Comparison of ENCODE assay signal across 24 cellular contexts in the genomic region with DNA sequence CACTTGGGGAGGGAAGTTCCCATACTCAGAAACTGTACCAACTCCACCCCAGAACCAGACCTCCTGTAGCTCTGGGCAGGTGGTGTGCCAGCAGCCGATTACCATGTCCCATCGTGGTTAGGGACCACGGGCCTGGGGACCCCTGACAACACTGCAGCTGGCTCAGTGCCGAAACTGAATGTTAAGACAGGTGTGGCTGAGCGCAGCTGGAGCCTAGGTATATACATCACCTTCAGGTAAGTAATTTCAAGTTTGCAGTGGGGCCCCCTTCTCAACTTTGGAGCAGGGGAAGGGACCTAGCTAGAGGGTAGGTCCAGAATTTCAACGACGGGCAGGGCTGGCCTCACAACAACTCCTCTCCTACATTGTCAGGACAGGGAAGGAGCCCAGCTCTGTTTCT. TPM values are rescaled to one million over a fixed set of nuclear protein-coding genes. Genes with fewer than 3 reads are reported as not detected.
DNase-seq lines count a peak whose midpoint lies in the region; ATAC-seq and TF ChIP-seq lines count a peak whose summit lies in the region.
"Had no signal": no experiment of that assay in that cellular context is flagged by ENCODE, and none has a peak within 500 bp of the region (broad histone marks: within the 10 kb centered on the region; RNA-seq: fewer than 3 reads in every experiment).

No MANE protein-coding gene starts in this region.

- CTCF ChIA-PET in WTC11 (lab: Charles Lee), result interaction anchor here (1.9 to 2.8 kb wide), 2 partner anchors 17 to 287 kb away, joined by 5 to 15 read pairs; no protein-coding TSS in a partner anchor

- TF ChIP-seq POLR2A in esophagus muscularis mucosa (IDR thresholded peaks at IDR 0.05; ENCODE audit: low read depth), result no peak

- no peaks in the 10 kb centered on the region for H3K27me3 Mint-ChIP-seq in WTC11 (ENCODE audit: low read depth)
- no peaks in the 10 kb centered on the region for H3K27me3 Mint-ChIP-seq in progenitor cell of endocrine pancreas
- H3K27me3 Mint-ChIP-seq: activated CD4-positive, alpha-beta T cell treated with anti-CD3 and anti-CD28 coated beads for 36 hours; CD4-positive, CD25-positive, alpha-beta regulatory T cell; dendritic cell treated with granulocyte-macrophage colony-stimulating factor and Interleukin-4, amounts not matched to agents 40 ng/mL and 50 ng/mL, for 4 days; naive B cell; stimulated activated naive CD8-positive, alpha-beta T cell treated with anti-CD3 and anti-CD28 coated beads, Interleukin-15, Interleukin-2, amounts not matched to agents 100 ng/mL and 50 ng/mL, for 24 hours had no signal

- H3K27ac ChIP-seq in esophagus muscularis mucosa (replicated peaks in 1 of 4) (peak overlapping the region in 3 of 4 donors; percentile 44 to 80 (median 59)), aorta (ENCODE audit: low read depth in 1 of 2, low read length in 2 of 2) (peak overlapping the region; percentile 8 to 81)
- H3K27ac ChIP-seq: right atrium auricular region had no signal

- H3K36me3 ChIP-seq in esophagus muscularis mucosa (peaks cover 0 to 52% (median 48%) of the 10 kb centered on the region in 4 donors), aorta (ENCODE audit: control insufficient read depth in 1 of 2, insufficient read depth in 2 of 2, low read length in 1 of 2) (peaks cover 0 to 2% of the 10 kb centered on the region in 2 donors)

- H3K4me3 Mint-ChIP-seq in WTC11 (no peak overlapping the region), progenitor cell of endocrine pancreas (ENCODE audit: low read depth) (no peak overlapping the region)
- H3K4me3 Mint-ChIP-seq: activated CD4-positive, alpha-beta T cell treated with anti-CD3 and anti-CD28 coated beads for 36 hours; activated naive CD4-positive, alpha-beta T cell treated with anti-CD3 and anti-CD28 coated beads for 36 hours; CD4-positive, CD25-positive, alpha-beta regulatory T cell; dendritic cell treated with granulocyte-macrophage colony-stimulating factor and Interleukin-4, amounts not matched to agents 40 ng/mL and 50 ng/mL, for 4 days; naive B cell; stimulated activated naive CD8-positive, alpha-beta T cell treated with anti-CD3 and anti-CD28 coated beads, Interleukin-15, Interleukin-2, amounts not matched to agents 100 ng/mL and 50 ng/mL, for 24 hours; T-helper 1 cell treated with Interleukin-12 subunit alpha and Interleukin-12 subunit beta and Interleukin-4 antibody, amounts not matched to agents 30 μg/mL and 1 μg/mL, for 36 hours had no signal

- H3K4me1 ChIP-seq in esophagus muscularis mucosa (peaks cover 12 to 32% (median 30%) of the 10 kb centered on the region in 4 donors), aorta (ENCODE audit: control insufficient read depth in 1 of 2, insufficient read depth in 2 of 2, low read length in 2 of 2) (peaks cover 0 to 9% of the 10 kb centered on the region in 2 donors)

- H3K9me3 Mint-ChIP-seq in WTC11, result no peaks in the 10 kb centered on the region
- no peaks in the 10 kb centered on the region for H3K9me3 Mint-ChIP-seq in progenitor cell of endocrine pancreas (ENCODE audit: low read depth)
- H3K9me3 Mint-ChIP-seq: activated naive CD4-positive, alpha-beta T cell treated with anti-CD3 and anti-CD28 coated beads for 36 hours; CD4-positive, CD25-positive, alpha-beta regulatory T cell; dendritic cell treated with granulocyte-macrophage colony-stimulating factor and Interleukin-4, amounts not matched to agents 40 ng/mL and 50 ng/mL, for 4 days; naive B cell; stimulated activated naive CD8-positive, alpha-beta T cell treated with anti-CD3 and anti-CD28 coated beads, Interleukin-15, Interleukin-2, amounts not matched to agents 100 ng/mL and 50 ng/mL, for 24 hours; T-helper 1 cell treated with Interleukin-12 subunit alpha and Interleukin-12 subunit beta and Interleukin-4 antibody, amounts not matched to agents 30 μg/mL and 1 μg/mL, for 36 hours had no signal

- DNase-seq in WTC11 (ENCODE audit: low spot score) (no peak), esophagus muscularis mucosa (ENCODE audit: extremely low spot score) (no peak), progenitor cell of endocrine pancreas (ENCODE audit: low spot score, unreplicated experiment) (no peak), aorta (peak in 1 of 2 donors; percentile 67), glomerular visceral epithelial cell (ENCODE audit: extremely low spot score) (no peak), cortex of kidney (lab: John Stamatoyannopoulos, UW) (no peak)
- DNase-seq: activated CD4-positive, alpha-beta T cell treated with anti-CD3 and anti-CD28 coated beads for 36 hours; activated CD8-positive, alpha-beta memory T cell treated with anti-CD3 and anti-CD28 coated beads for 24 hours; activated naive CD4-positive, alpha-beta T cell treated with anti-CD3 and anti-CD28 coated beads for 36 hours; activated T-cell treated with anti-CD3 and anti-CD28 coated beads, Interleukin-2, amount 50 U/mL, for 1 hour; amniotic stem cell; CD4-positive, CD25-positive, alpha-beta regulatory T cell; KBM-7; left colon; mesendoderm; naive B cell; NCI-H146; NK-92 treated with Interleukin-12 subunit alpha and Interleukin-12 subunit beta, amount 100 ng/mL, for 24 hours; transverse colon had no signal

- WGBS in esophagus muscularis mucosa, result 90% methylated on average over 5 of the region's 7 CpGs
- 81 to 86% methylated on average over 7 of the region's 7 CpGs for WGBS in aorta, 2 donors

- intact Hi-C loops in esophagus muscularis mucosa (cut with DNase I), result loop anchor here (5.0 kb wide), 1 partner anchor 65 kb away; no protein-coding TSS in a partner anchor
- intact Hi-C loops in aorta (cut with DNase I), result loop anchor here in 1 of 2 donors (5.0 kb wide), 1 partner anchor 70 kb away; the partner anchor contains the start of genes DEPDC5 and PRR14L

- H3K4me1 Mint-ChIP-seq in WTC11 (no peaks in the 10 kb centered on the region; the same call in 1 of the 2 replicates), progenitor cell of endocrine pancreas (ENCODE audit: low read depth) (no peaks in the 10 kb centered on the region)

- TF ChIP-seq EP300 in esophagus muscularis mucosa (IDR thresholded peaks at IDR 0.05), result no peak

- POLR2A ChIA-PET in WTC11 (lab: Charles Lee), result no interaction called here

- no peaks in the 10 kb centered on the region for H3K27me3 ChIP-seq in esophagus muscularis mucosa
- no peaks in the 10 kb centered on the region for H3K27me3 ChIP-seq in aorta (ENCODE audit: control insufficient read depth in 1 of 2, insufficient read depth in 2 of 2, low read length in 1 of 2)
- H3K27me3 ChIP-seq: right atrium auricular region, transverse colon had no signal

- TF ChIP-seq CTCF in WTC11 (IDR thresholded peaks at IDR 0.05) (no peak), esophagus muscularis mucosa (IDR thresholded peaks at IDR 0.05) (no peak), progenitor cell of endocrine pancreas (IDR thresholded peaks at IDR 0.05; ENCODE audit: unreplicated experiment) (no peak)

- H3K4me3 ChIP-seq in esophagus muscularis mucosa (no peak overlapping the region), aorta (ENCODE audit: low read length in 2 of 2) (no peak overlapping the region)
- H3K4me3 ChIP-seq: right atrium auricular region, transverse colon had no signal

- H3K9me3 ChIP-seq in esophagus muscularis mucosa (no peaks in the 10 kb centered on the region), aorta (ENCODE audit: control insufficient read depth, low read length) (no peaks in the 10 kb centered on the region)
- H3K9me3 ChIP-seq: right atrium auricular region, transverse colon had no signal

- H3K27ac Mint-ChIP-seq in WTC11 (0 out of 2 replicates have a peak overlapping the region, but pooled peaks have one; percentile 21), progenitor cell of endocrine pancreas (peak overlapping the region; percentile 38)
- H3K27ac Mint-ChIP-seq: activated CD4-positive, alpha-beta T cell treated with anti-CD3 and anti-CD28 coated beads for 36 hours; dendritic cell treated with granulocyte-macrophage colony-stimulating factor and Interleukin-4, amounts not matched to agents 40 ng/mL and 50 ng/mL, for 4 days; T-helper 1 cell treated with Interleukin-12 subunit alpha and Interleukin-12 subunit beta and Interleukin-4 antibody, amounts not matched to agents 30 μg/mL and 1 μg/mL, for 36 hours had no signal

- no peak for ATAC-seq in WTC11
- ATAC-seq in aorta (ENCODE audit: low FRiP score), result no peak
- no peak for ATAC-seq in HG03342 (IDR thresholded peaks at IDR 0.05; ENCODE audit: unreplicated experiment)
- ATAC-seq: activated CD4-positive, alpha-beta T cell treated with anti-CD3 and anti-CD28 coated beads for 36 hours; left colon had no signal

- H3K36me3 Mint-ChIP-seq in WTC11 (peaks cover 29% of the 10 kb centered on the region), progenitor cell of endocrine pancreas (ENCODE audit: insufficient read depth) (peaks cover 12% of the 10 kb centered on the region)

TF ChIP-seq in WTC11, 78 proteins besides CTCF, POLR2A, EP300 and RAD21 (continues in another document):
- no peak for TF ChIP-seq PREB (CRISPR knock-in tag; IDR thresholded peaks at IDR 0.05; ENCODE audit: borderline replicate concordance)
- no peak for TF ChIP-seq NR1H2 (CRISPR knock-in tag; IDR thresholded peaks at IDR 0.05)
- TF ChIP-seq IRF2 (CRISPR knock-in tag; IDR thresholded peaks at IDR 0.05; ENCODE audit: borderline replicate concordance, low read depth), result no peak
- TF ChIP-seq NR2C2 (CRISPR knock-in tag; IDR thresholded peaks at IDR 0.05), result no peak
- TF ChIP-seq, protein P1, sequence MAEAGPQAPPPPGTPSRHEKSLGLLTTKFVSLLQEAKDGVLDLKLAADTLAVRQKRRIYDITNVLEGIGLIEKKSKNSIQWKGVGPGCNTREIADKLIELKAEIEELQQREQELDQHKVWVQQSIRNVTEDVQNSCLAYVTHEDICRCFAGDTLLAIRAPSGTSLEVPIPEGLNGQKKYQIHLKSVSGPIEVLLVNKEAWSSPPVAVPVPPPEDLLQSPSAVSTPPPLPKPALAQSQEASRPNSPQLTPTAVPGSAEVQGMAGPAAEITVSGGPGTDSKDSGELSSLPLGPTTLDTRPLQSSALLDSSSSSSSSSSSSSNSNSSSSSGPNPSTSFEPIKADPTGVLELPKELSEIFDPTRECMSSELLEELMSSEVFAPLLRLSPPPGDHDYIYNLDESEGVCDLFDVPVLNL (CRISPR knock-in tag; IDR thresholded peaks at IDR 0.05; ENCODE audit: borderline replicate concordance, low read depth), result no peak

RNA-seq across cellular contexts. Expression of gene PISD, which starts 20.7 kb away (rescaled TPM):
- 49.4 to 55.7 TPM (median 50.3 TPM) in 3 replicates for total RNA-seq in WTC11 (2021)
- 10 to 100 TPM; 14.1 to 40.1 (median 26.2) TPM for total RNA-seq in esophagus muscularis mucosa
- 46.6 and 49.6 TPM in 2 replicates for total RNA-seq in progenitor cell of endocrine pancreas
- 10 to 100 TPM; 38.5 to 38.8 TPM for total RNA-seq in aorta
- 10 to 100 TPM; 16.0 to 29.1 TPM for polyA plus RNA-seq in aorta
